25 cellular contexts compared by ENCODE assay signal in genomic region chr9:37454238-37454637, GRCh38. TPM values are rescaled to one million over a fixed set of nuclear protein-coding genes. Genes with fewer than 3 reads are reported as not detected.
DNase-seq lines count a peak whose midpoint lies in the region; TF ChIP-seq lines count a peak whose summit lies in the region.
"Had no signal": no experiment of that assay in that cellular context is flagged by ENCODE, and none has a peak within 500 bp of the region (broad histone marks: within the 10 kb centered on the region; RNA-seq: fewer than 3 reads in every experiment).

No MANE protein-coding gene starts in this region.

- peaks cover 93% of the 10 kb centered on the region for H3K79me2 ChIP-seq in Loucy (ENCODE audit: insufficient read depth, low read length)

- DNase-seq in iris pigment epithelial cell (ENCODE audit: low read depth) (peak; percentile 14), stomach (no peak), A673 (ENCODE audit: low spot score) (no peak), SHP77 treated with DMSO at 0.1 percent for 48 hours (lab: John Stamatoyannopoulos, UW) (no peak), transverse colon (no peak)
- DNase-seq: activated gamma-delta T cell; activated naive CD8-positive, alpha-beta T cell treated with anti-CD3 and anti-CD28 coated beads, Interleukin-2, amount 50 U/mL, for 24 hours; activated T-cell treated with anti-CD3 and anti-CD28 coated beads for 4 hours; CD4-positive, alpha-beta T cell; EL; kidney; lower lobe of right lung; NCI-H1092 treated with DMSO at 0.1 percent for 48 hours; NCI-H187; NCI-H524 treated with DMSO at 0.1 percent for 48 hours; ovary; spleen; stimulated activated CD4-positive, alpha-beta T cell treated with anti-CD3 and anti-CD28 coated beads, Interleukin-2, amount 100 ng/mL, for 48 hours; substantia nigra; upper lobe of right lung had no signal

- no peak overlapping the region for H2AFZ ChIP-seq in Loucy (ENCODE audit: low read length)

- in situ Hi-C loops in transverse colon (cut with MboI; ENCODE audit: low pct_ligation_motif_present in 1 of 4, low pct_unique_long_range_greater_than_20kb in 1 of 4, low sequenced_read_pairs in 3 of 4) = loop anchor here in 1 of 4 donors (25.0 kb wide), 2 partner anchors 333 to 608 kb away; partner anchors contain the start of genes EXOSC3 and SHB

- TF ChIP-seq CTCF in Loucy (conservative IDR thresholded peaks at IDR 0.05; ENCODE audit: low read length) (no peak), VCaP (conservative IDR thresholded peaks at IDR 0.05) (no peak), stomach (IDR thresholded peaks at IDR 0.05) (no peak), A673 (conservative IDR thresholded peaks at IDR 0.05; ENCODE audit: low read depth, low read length) (no peak), transverse colon (IDR thresholded peaks at IDR 0.05) (no peak)

- H3K9me2 ChIP-seq in Loucy (replicated peaks; ENCODE audit: low read depth, low read length) = no peaks in the 10 kb centered on the region

- CTCF ChIA-PET in A673 (lab: Charles Lee) = no interaction called here

- peaks cover 49% of the 10 kb centered on the region for H4K20me1 ChIP-seq in Loucy (ENCODE audit: insufficient read depth, low read length, poor library complexity, severe bottlenecking)

- H3K4me2 ChIP-seq in Loucy (ENCODE audit: low read depth, low read length, poor library complexity, severe bottlenecking) = peak overlapping the region; percentile 1

- POLR2A ChIA-PET in A673 (lab: Charles Lee; ENCODE audit: low non-redundant PET) = no interaction called here

- peaks cover 5% of the 10 kb centered on the region for H3K4me1 ChIP-seq in Loucy (ENCODE audit: insufficient read depth, low read length, poor library complexity, severe bottlenecking)
- H3K4me1 ChIP-seq in stomach = peaks cover 15 to 61% (median 46%) of the 10 kb centered on the region in 4 donors
- H3K4me1 ChIP-seq in A673 (ENCODE audit: insufficient read depth, low read length, poor library complexity, severe bottlenecking) = peaks cover 32% of the 10 kb centered on the region
- H3K4me1 ChIP-seq in transverse colon = peaks cover 6 to 29% (median 14%) of the 10 kb centered on the region in 4 donors

- no peaks in the 10 kb centered on the region for H3K27me3 ChIP-seq in Loucy (ENCODE audit: insufficient read depth, low read length, poor library complexity, severe bottlenecking)
- no peaks in the 10 kb centered on the region for H3K27me3 ChIP-seq in stomach
- no peaks in the 10 kb centered on the region for H3K27me3 ChIP-seq in A673 (replicated peaks; ENCODE audit: insufficient read depth, low read depth, low read length, poor library complexity)
- no peaks in the 10 kb centered on the region for H3K27me3 ChIP-seq in transverse colon
- H3K27me3 ChIP-seq: ovary, right atrium auricular region, SJSA1, spleen, upper lobe of right lung had no signal

- intact Hi-C loops in stomach (cut with DNase I; ENCODE audit: low total_unique reads) (no loop called here), A673 (cut with micrococcal nuclease; ENCODE audit: unreplicated experiment) (no loop called here), transverse colon (cut with DNase I; ENCODE audit: low total_unique reads) (no loop called here)

- no peaks in the 10 kb centered on the region for H3K9me3 ChIP-seq in Loucy (ENCODE audit: insufficient read depth, low read depth, low read length)
- H3K9me3 ChIP-seq in stomach = no peaks in the 10 kb centered on the region
- H3K9me3 ChIP-seq in A673 (ENCODE audit: low read depth, low read length, poor library complexity, severe bottlenecking) = no peaks in the 10 kb centered on the region
- H3K9me3 ChIP-seq in transverse colon = no peaks in the 10 kb centered on the region
- H3K9me3 ChIP-seq: lower lobe of right lung, ovary, SJSA1, upper lobe of right lung had no signal

- H3K9ac ChIP-seq in Loucy (ENCODE audit: low read depth, low read length, poor library complexity, severe bottlenecking) = no peak overlapping the region

- H3K4me3 ChIP-seq in Loucy (ENCODE audit: low read length, poor library complexity, severe bottlenecking) (no peak overlapping the region), stomach (no peak overlapping the region), A673 (ENCODE audit: low read depth, low read length, poor library complexity, severe bottlenecking) (no peak overlapping the region), transverse colon (no peak overlapping the region)
- H3K4me3 ChIP-seq: GM12878, lower lobe of right lung, ovary, right atrium auricular region, SJSA1, spleen, upper lobe of right lung had no signal

- H3K36me3 ChIP-seq in Loucy (ENCODE audit: insufficient read depth, low read length) = peaks cover 10% of the 10 kb centered on the region; the same call in 1 of the 2 replicates
- H3K36me3 ChIP-seq in stomach = peaks cover 0 to 15% (median 9%) of the 10 kb centered on the region in 4 donors
- no peaks in the 10 kb centered on the region for H3K36me3 ChIP-seq in A673 (ENCODE audit: insufficient read depth, low read length, poor library complexity, severe bottlenecking)
- H3K36me3 ChIP-seq in transverse colon = no peaks in the 10 kb centered on the region
- H3K36me3 ChIP-seq: ovary, SJSA1, upper lobe of right lung had no signal

- BruUV-seq in A673 (replicated peaks; lab: Mats Ljungman, UMichigan) = no TSS peak

- H3F3A ChIP-seq in Loucy (ENCODE audit: low read depth) = no peaks in the 10 kb centered on the region

- H3K27ac ChIP-seq in VCaP = peak overlapping the region; percentile 52
- H3K27ac ChIP-seq in stomach = peak overlapping the region in 4 of 5 donors; percentile 25 to 64 (median 47)
- H3K27ac ChIP-seq in A673 (ENCODE audit: low read depth, low read length, poor library complexity, severe bottlenecking) = no peak overlapping the region
- no peak overlapping the region for H3K27ac ChIP-seq in transverse colon
- H3K27ac ChIP-seq: lower lobe of right lung, ovary, right atrium auricular region, SJSA1, spleen, upper lobe of right lung had no signal

- no peak for TF ChIP-seq POLR2A in stomach (IDR thresholded peaks at IDR 0.05)
- no peak for TF ChIP-seq POLR2A in transverse colon (IDR thresholded peaks at IDR 0.05)

- no peak for TF ChIP-seq EP300 in stomach (IDR thresholded peaks at IDR 0.05)
- no peak for TF ChIP-seq EP300 in transverse colon (IDR thresholded peaks at IDR 0.05; ENCODE audit: low read depth)

RNA-seq across cellular contexts. Expression of gene ZBTB5, which starts 11.0 kb away (rescaled TPM):
- total RNA-seq in stomach (10 to 100 TPM in 3 of 5 donors, 1 to 10 TPM in 1, not detected in 1; 6.7 to 16.5 (median 13.8) TPM), A673 (2021) (17.2 and 18.0 TPM in 2 replicates), transverse colon (10 to 100 TPM in 3 of 4 donors, 1 to 10 TPM in 1; 3.2 to 14.6 (median 12.8) TPM)
- polyA plus RNA-seq in stomach = 1 to 10 TPM; 2.2 to 3.9 (median 2.6) TPM

RNA-seq across cellular contexts. Expression of gene POLR1E, which starts 31.5 kb away (rescaled TPM):
- total RNA-seq in stomach (10 to 100 TPM in 4 of 5 donors, 1 to 10 TPM in 1; 5.5 to 26.4 (median 19.8) TPM), A673 (2021) (55.1 and 68.8 TPM in 2 replicates), transverse colon (10 to 100 TPM in 2 of 4 donors, 1 to 10 TPM in 2; 4.0 to 15.7 (median 9.0) TPM)
- 10 to 100 TPM; 14.8 to 21.5 (median 17.3) TPM for polyA plus RNA-seq in stomach

RNA-seq across cellular contexts. Expression of gene GRHPR, which starts 31.7 kb away (rescaled TPM):
- total RNA-seq in stomach (100 to 1,000 TPM in 1 of 5 donors, 10 to 100 TPM in 4; 48.7 to 107 (median 76.8) TPM), A673 (2021) (102 and 118 TPM in 2 replicates), transverse colon (100 to 1,000 TPM in 3 of 4 donors, 10 to 100 TPM in 1; 48.6 to 131 (median 104) TPM)
- 100 to 1,000 TPM in 1 of 3 donors, 10 to 100 TPM in 2; 76.3 to 111 (median 86.0) TPM for polyA plus RNA-seq in stomach

Comparison
In these comparisons a context has a peak if more than half of its experiments do, and no peak if none do; other contexts are left out.
1. H3K27ac ChIP-seq: peak in VCaP (single experiment) and stomach (4 of 5); none in A673 (single experiment) and transverse colon (0 of 4).